Comparison of ENCODE assay signal across 1 cellular context in the genomic region with DNA sequence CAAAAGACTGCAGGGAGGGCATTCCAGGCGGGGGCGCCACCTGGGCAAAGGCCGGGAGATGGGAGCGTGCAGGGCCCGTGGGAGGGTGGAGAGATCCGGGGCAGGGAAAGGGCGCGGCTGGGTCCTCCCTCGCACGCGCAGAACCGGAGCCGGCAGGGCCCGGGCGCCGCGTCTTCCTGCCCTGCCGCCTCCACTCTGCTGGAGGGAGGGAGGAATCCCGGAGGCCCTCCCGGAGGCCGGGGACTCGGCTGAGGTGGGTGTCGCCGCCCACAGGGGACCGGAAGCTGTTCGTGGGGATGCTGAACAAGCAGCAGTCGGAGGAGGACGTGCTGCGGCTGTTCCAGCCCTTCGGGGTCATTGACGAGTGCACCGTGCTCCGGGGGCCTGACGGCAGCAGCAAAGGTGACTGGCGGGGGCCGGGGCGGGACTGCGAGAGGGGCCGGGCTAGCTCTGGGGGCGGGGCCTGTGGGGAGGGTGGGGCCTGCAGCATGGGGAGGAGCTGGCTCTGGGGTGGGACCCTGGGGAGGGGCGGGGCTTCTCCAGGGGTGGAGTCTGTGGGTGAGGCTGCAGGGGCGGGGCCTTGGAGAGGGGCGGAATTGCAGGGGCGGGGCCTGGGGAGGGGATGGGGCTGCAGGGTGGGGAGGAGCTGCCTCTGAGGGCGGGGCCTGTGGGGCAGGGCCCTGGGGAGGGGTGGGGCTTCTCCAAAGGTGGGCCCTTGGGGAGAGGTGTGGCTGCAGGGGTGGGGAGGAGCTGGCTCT.
TF ChIP-seq lines count a peak whose summit lies in the region.

No MANE protein-coding gene starts in this region.

TF ChIP-seq in HepG2, 621 proteins besides CTCF, POLR2A, EP300 and RAD21 (continued from another document and continues in another):
- TF ChIP-seq ELK4 (CRISPR knock-in tag; IDR thresholded peaks at IDR 0.05; ENCODE audit: borderline replicate concordance) (no peak), ZFP90 (CRISPR knock-in tag; IDR thresholded peaks at IDR 0.05; ENCODE audit: borderline replicate concordance) (0 out of 2 replicates have a peak, but pooled peaks have one; percentile 83), KLF11 (CRISPR knock-in tag; IDR thresholded peaks at IDR 0.05) (no peak), ZNF318 (CRISPR knock-in tag; IDR thresholded peaks at IDR 0.05) (0 out of 2 replicates have a peak, but pooled peaks have one; percentile 22), ZNF574 (CRISPR knock-in tag; IDR thresholded peaks at IDR 0.05) (0 out of 2 replicates have a peak, but pooled peaks have one; percentile 10), PLRG1 (conservative IDR thresholded peaks at IDR 0.05) (no peak), GATAD2A (CRISPR knock-in tag; IDR thresholded peaks at IDR 0.05) (no peak), KDM6A (CRISPR knock-in tag; IDR thresholded peaks at IDR 0.05; ENCODE audit: low read depth) (no peak), ZNF468 (CRISPR knock-in tag; IDR thresholded peaks at IDR 0.05) (no peak), SALL2 (CRISPR knock-in tag; IDR thresholded peaks at IDR 0.05) (peak; percentile 50; the same call in 1 of the 2 replicates), FOXO1 (CRISPR knock-in tag; IDR thresholded peaks at IDR 0.05) (no peak), HNRNPH1 (optimal IDR thresholded peaks at IDR 0.05; ENCODE audit: low read depth, low read length) (no peak), ZNF337 (CRISPR knock-in tag; IDR thresholded peaks at IDR 0.05; ENCODE audit: borderline replicate concordance, low read depth) (no peak), ZBTB7A (CRISPR knock-in tag; IDR thresholded peaks at IDR 0.05) (no peak), MYNN (CRISPR knock-in tag; IDR thresholded peaks at IDR 0.05; ENCODE audit: low read depth) (no peak), ARHGAP35 (CRISPR knock-in tag; IDR thresholded peaks at IDR 0.05; ENCODE audit: borderline replicate concordance) (0 out of 2 replicates have a peak, but pooled peaks have one; percentile 14), ZNF17 (CRISPR knock-in tag; IDR thresholded peaks at IDR 0.05) (no peak), ZNF670 (CRISPR knock-in tag; IDR thresholded peaks at IDR 0.05; ENCODE audit: borderline replicate concordance) (peak; percentile 72; the same call in 1 of the 2 replicates), ZNF839 (CRISPR knock-in tag; IDR thresholded peaks at IDR 0.05; ENCODE audit: borderline replicate concordance) (no peak), REST (IDR thresholded peaks at IDR 0.05; ENCODE audit: borderline replicate concordance in 1 of 2, low read depth in 1 of 2, low read length in 2 of 2) (no peak)
- TF ChIP-seq, protein P1, sequence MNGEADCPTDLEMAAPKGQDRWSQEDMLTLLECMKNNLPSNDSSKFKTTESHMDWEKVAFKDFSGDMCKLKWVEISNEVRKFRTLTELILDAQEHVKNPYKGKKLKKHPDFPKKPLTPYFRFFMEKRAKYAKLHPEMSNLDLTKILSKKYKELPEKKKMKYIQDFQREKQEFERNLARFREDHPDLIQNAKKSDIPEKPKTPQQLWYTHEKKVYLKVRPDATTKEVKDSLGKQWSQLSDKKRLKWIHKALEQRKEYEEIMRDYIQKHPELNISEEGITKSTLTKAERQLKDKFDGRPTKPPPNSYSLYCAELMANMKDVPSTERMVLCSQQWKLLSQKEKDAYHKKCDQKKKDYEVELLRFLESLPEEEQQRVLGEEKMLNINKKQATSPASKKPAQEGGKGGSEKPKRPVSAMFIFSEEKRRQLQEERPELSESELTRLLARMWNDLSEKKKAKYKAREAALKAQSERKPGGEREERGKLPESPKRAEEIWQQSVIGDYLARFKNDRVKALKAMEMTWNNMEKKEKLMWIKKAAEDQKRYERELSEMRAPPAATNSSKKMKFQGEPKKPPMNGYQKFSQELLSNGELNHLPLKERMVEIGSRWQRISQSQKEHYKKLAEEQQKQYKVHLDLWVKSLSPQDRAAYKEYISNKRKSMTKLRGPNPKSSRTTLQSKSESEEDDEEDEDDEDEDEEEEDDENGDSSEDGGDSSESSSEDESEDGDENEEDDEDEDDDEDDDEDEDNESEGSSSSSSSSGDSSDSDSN (CRISPR knock-in tag; IDR thresholded peaks at IDR 0.05): peak; percentile 56; the same call in 1 of the 2 replicates
- TF ChIP-seq, protein P2, sequence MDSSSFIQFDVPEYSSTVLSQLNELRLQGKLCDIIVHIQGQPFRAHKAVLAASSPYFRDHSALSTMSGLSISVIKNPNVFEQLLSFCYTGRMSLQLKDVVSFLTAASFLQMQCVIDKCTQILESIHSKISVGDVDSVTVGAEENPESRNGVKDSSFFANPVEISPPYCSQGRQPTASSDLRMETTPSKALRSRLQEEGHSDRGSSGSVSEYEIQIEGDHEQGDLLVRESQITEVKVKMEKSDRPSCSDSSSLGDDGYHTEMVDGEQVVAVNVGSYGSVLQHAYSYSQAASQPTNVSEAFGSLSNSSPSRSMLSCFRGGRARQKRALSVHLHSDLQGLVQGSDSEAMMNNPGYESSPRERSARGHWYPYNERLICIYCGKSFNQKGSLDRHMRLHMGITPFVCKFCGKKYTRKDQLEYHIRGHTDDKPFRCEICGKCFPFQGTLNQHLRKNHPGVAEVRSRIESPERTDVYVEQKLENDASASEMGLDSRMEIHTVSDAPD (CRISPR knock-in tag; IDR thresholded peaks at IDR 0.05): no peak
- TF ChIP-seq, protein P3, sequence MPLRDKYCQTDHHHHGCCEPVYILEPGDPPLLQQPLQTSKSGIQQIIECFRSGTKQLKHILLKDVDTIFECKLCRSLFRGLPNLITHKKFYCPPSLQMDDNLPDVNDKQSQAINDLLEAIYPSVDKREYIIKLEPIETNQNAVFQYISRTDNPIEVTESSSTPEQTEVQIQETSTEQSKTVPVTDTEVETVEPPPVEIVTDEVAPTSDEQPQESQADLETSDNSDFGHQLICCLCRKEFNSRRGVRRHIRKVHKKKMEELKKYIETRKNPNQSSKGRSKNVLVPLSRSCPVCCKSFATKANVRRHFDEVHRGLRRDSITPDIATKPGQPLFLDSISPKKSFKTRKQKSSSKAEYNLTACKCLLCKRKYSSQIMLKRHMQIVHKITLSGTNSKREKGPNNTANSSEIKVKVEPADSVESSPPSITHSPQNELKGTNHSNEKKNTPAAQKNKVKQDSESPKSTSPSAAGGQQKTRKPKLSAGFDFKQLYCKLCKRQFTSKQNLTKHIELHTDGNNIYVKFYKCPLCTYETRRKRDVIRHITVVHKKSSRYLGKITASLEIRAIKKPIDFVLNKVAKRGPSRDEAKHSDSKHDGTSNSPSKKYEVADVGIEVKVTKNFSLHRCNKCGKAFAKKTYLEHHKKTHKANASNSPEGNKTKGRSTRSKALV (CRISPR knock-in tag; IDR thresholded peaks at IDR 0.05): no peak
- TF ChIP-seq, protein P4, sequence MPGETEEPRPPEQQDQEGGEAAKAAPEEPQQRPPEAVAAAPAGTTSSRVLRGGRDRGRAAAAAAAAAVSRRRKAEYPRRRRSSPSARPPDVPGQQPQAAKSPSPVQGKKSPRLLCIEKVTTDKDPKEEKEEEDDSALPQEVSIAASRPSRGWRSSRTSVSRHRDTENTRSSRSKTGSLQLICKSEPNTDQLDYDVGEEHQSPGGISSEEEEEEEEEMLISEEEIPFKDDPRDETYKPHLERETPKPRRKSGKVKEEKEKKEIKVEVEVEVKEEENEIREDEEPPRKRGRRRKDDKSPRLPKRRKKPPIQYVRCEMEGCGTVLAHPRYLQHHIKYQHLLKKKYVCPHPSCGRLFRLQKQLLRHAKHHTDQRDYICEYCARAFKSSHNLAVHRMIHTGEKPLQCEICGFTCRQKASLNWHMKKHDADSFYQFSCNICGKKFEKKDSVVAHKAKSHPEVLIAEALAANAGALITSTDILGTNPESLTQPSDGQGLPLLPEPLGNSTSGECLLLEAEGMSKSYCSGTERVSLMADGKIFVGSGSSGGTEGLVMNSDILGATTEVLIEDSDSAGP (CRISPR knock-in tag; IDR thresholded peaks at IDR 0.05; ENCODE audit: borderline replicate concordance): peak; percentile 78; the same call in 1 of the 2 replicates
